19 cellular contexts compared by ENCODE assay signal in genomic region chr14:48580692-48581091, GRCh38.
"Had no signal": no experiment of that assay in that cellular context is flagged by ENCODE, and none has a peak within 500 bp of the region (broad histone marks: within the 10 kb centered on the region; RNA-seq: fewer than 3 reads in every experiment).

No MANE protein-coding gene starts in this region.

- H3K27ac ChIP-seq: heart right ventricle, parathyroid adenoma, psoas muscle, right lobe of liver, suprapubic skin, thyroid gland, upper lobe of left lung, uterus had no signal

- H3K79me2 ChIP-seq: parathyroid adenoma had no signal

- H3K9me3 ChIP-seq: psoas muscle, right lobe of liver, thyroid gland, upper lobe of left lung, uterus had no signal

- ATAC-seq: heart right ventricle; left lobe of liver; naive thymus-derived CD4-positive, alpha-beta T cell; psoas muscle; right lobe of liver; stimulated activated effector memory CD8-positive, alpha-beta T cell treated with anti-CD3 and anti-CD28 coated beads, Interleukin-12 subunit alpha, Interleukin-12 subunit beta, amount 100 ng/mL, for 72 hours; stimulated activated naive CD8-positive, alpha-beta T cell treated with anti-CD3 and anti-CD28 coated beads, Interleukin-15, Interleukin-2, amounts not matched to agents 100 U/mL and 50 U/mL, for 24 hours had no signal

- H3K27me3 ChIP-seq: heart right ventricle, right lobe of liver, suprapubic skin, thyroid gland, upper lobe of left lung, uterus had no signal

- H3K36me3 ChIP-seq: heart right ventricle, right lobe of liver, suprapubic skin, thyroid gland, upper lobe of left lung, uterus had no signal

- H3K4me3 ChIP-seq: heart right ventricle, psoas muscle, right lobe of liver, suprapubic skin, thyroid gland, upper lobe of left lung, uterus had no signal

- DNase-seq: effector CD4-positive, alpha-beta T cell; heart right ventricle; hypothalamus; mammary epithelial cell; naive thymus-derived CD4-positive, alpha-beta T cell; nephron progenitor cell; psoas muscle; retina; right lobe of liver; stimulated activated CD4-positive, alpha-beta T cell treated with anti-CD3 and anti-CD28 coated beads, Interleukin-4, amount 100 ng/mL, for 1 hour; stimulated activated CD8-positive, alpha-beta memory T cell treated with anti-CD3 and anti-CD28 coated beads, Interleukin-4, amount 100 ng/mL, for 48 hours; stimulated activated naive CD8-positive, alpha-beta T cell treated with anti-CD3 and anti-CD28 coated beads, Interleukin-15, Interleukin-2, amounts not matched to agents 100 U/mL and 50 U/mL, for 24 hours; thyroid gland; upper lobe of left lung; uterus had no signal

- H3K4me1 ChIP-seq: heart right ventricle, parathyroid adenoma, psoas muscle, right lobe of liver, suprapubic skin, thyroid gland, upper lobe of left lung, uterus had no signal

- H3K9ac ChIP-seq: parathyroid adenoma had no signal

- H2AFZ ChIP-seq: parathyroid adenoma had no signal
